ENCODE assay signal across 23 cellular contexts in the genomic region with DNA sequence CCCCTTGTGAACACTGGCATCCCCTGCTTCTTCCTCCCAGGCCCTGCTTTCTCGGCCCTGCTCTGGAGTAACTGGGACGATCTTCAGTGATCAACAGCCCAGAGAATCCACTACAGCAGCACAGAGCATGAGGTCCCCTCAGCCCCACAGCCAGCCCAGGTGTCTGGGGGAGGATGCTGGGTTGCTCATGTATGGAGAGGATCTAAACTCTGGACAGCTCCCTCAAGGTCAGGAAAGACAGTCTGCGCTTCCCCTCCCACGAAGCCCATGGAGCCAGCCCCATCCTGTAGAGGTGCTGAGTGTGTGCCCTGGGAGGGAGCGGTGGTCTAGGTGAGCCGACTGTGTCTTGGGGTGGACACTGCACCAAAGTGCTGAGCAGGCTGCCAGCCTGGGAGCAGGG.
DNase-seq lines count a peak whose midpoint lies in the region; ATAC-seq, FAIRE-seq and TF ChIP-seq lines count a peak whose summit lies in the region.
"Had no signal": no experiment of that assay in that cellular context is flagged by ENCODE, and none has a peak within 500 bp of the region (broad histone marks: within the 10 kb centered on the region; RNA-seq: fewer than 3 reads in every experiment).

No MANE protein-coding gene starts in this region.

- H3K36me3 ChIP-seq in endodermal cell (ENCODE audit: control insufficient read depth, insufficient read depth, low read length), result no peaks in the 10 kb centered on the region
- H3K36me3 ChIP-seq: BLaER1 treated with 17β-estradiol and CSF1 and Interleukin-3, amounts not matched to agents 10 nM and 100 nM; SJSA1 had no signal

- H3K79me2 ChIP-seq in H9 (ENCODE audit: insufficient read depth, low read length), result no peaks in the 10 kb centered on the region

- H4K8ac ChIP-seq in H9 (replicated peaks; ENCODE audit: insufficient read length, low read depth, low read length), result no peak overlapping the region

- peaks cover 3% of the 10 kb centered on the region for H3K27me3 Mint-ChIP-seq in H9 (ENCODE audit: low read depth)
- H3K27me3 Mint-ChIP-seq in endodermal cell (ENCODE audit: insufficient read depth), result no peaks in the 10 kb centered on the region
- peaks cover 12% of the 10 kb centered on the region for H3K27me3 Mint-ChIP-seq in osteocyte (ENCODE audit: unreplicated experiment)

- H3K14ac ChIP-seq in H9 (ENCODE audit: insufficient read depth, low read length), result no peak overlapping the region

- no peak overlapping the region for H2BK120ac ChIP-seq in H9 (ENCODE audit: low read depth, low read length, poor library complexity, severe bottlenecking)

- no peak for TF ChIP-seq CTCF in H9 (conservative IDR thresholded peaks at IDR 0.05)
- no peak for TF ChIP-seq CTCF in endodermal cell (conservative IDR thresholded peaks at IDR 0.05)
- no peak for TF ChIP-seq CTCF in osteocyte (IDR thresholded peaks at IDR 0.05)

- H3K27ac ChIP-seq in H9 (ENCODE audit: insufficient read length, low read depth, low read length) (no peak overlapping the region), endodermal cell (ENCODE audit: low read depth, low read length) (no peak overlapping the region)
- H3K27ac ChIP-seq: A549; BLaER1 treated with 17β-estradiol and CSF1 and Interleukin-3, amounts not matched to agents 10 nM and 100 nM; GM23248; PC-9; SJSA1 had no signal

- H3K9me3 Mint-ChIP-seq in H9, result no peaks in the 10 kb centered on the region
- H3K9me3 Mint-ChIP-seq in endodermal cell, result no peaks in the 10 kb centered on the region
- H3K9me3 Mint-ChIP-seq in osteocyte (ENCODE audit: unreplicated experiment), result no peaks in the 10 kb centered on the region
- H3K9me3 Mint-ChIP-seq in activated naive CD4-positive, alpha-beta T cell treated with anti-CD3 and anti-CD28 coated beads, Interleukin-2, amount 50 U/mL, for 72 hours, result peaks cover 0 to 5% of the 10 kb centered on the region in 2 donors
- H3K9me3 Mint-ChIP-seq: CD4-positive, alpha-beta T cell had no signal

- H3T11ph ChIP-seq in H9 (ENCODE audit: low read length), result no peak overlapping the region

- no peak overlapping the region for H2BK20ac ChIP-seq in H9 (ENCODE audit: low read depth, low read length, poor library complexity, severe bottlenecking)

- no peak overlapping the region for H4K5ac ChIP-seq in H9 (ENCODE audit: insufficient read length, low read depth, low read length)

- no peak overlapping the region for H3K18ac ChIP-seq in H9 (ENCODE audit: insufficient read length, low read depth, low read length)

- H3K79me1 ChIP-seq in H9 (ENCODE audit: insufficient read depth, low read depth, low read length, poor library complexity, severe bottlenecking), result no peaks in the 10 kb centered on the region

- FAIRE-seq in frontal cortex (lab: Jason Lieb, UNC), result no peak
- FAIRE-seq: A549, GM18507 had no signal

- peaks cover 3% of the 10 kb centered on the region for H3K23me2 ChIP-seq in H9 (ENCODE audit: insufficient read length, low read depth, low read length, poor library complexity, severe bottlenecking)

- H3K9me3 ChIP-seq in H9 (ENCODE audit: control insufficient read depth, low read depth, low read length), result no peaks in the 10 kb centered on the region
- H3K9me3 ChIP-seq in endodermal cell (ENCODE audit: control insufficient read depth, low read length), result no peaks in the 10 kb centered on the region
- H3K9me3 ChIP-seq: A549; BLaER1 treated with 17β-estradiol and CSF1 and Interleukin-3, amounts not matched to agents 10 nM and 100 nM; SJSA1 had no signal

- no peak overlapping the region for H3K23ac ChIP-seq in H9 (ENCODE audit: insufficient read length, low read depth, low read length)

- H3K4me3 Mint-ChIP-seq in H9, result no peak overlapping the region
- H3K4me3 Mint-ChIP-seq in endodermal cell, result no peak overlapping the region
- no peak overlapping the region for H3K4me3 Mint-ChIP-seq in osteocyte (ENCODE audit: unreplicated experiment)
- H3K4me3 Mint-ChIP-seq: CD4-positive, alpha-beta T cell had no signal

- H2BK5ac ChIP-seq in H9 (ENCODE audit: insufficient read length, low read length), result no peak overlapping the region

- H4K91ac ChIP-seq in H9 (ENCODE audit: insufficient read length, low read depth, low read length), result no peak overlapping the region

- H3K36me3 Mint-ChIP-seq in H9 (ENCODE audit: insufficient read depth in 1 of 3, low read depth in 3 of 3) (peaks cover 0 to 2% (median 0%) of the 10 kb centered on the region in 3 experiments; a peak in 1 of 7 replicates), endodermal cell (ENCODE audit: low read depth) (no peaks in the 10 kb centered on the region), osteocyte (ENCODE audit: unreplicated experiment) (no peaks in the 10 kb centered on the region)
- no peaks in the 10 kb centered on the region for H3K36me3 Mint-ChIP-seq in activated naive CD4-positive, alpha-beta T cell treated with anti-CD3 and anti-CD28 coated beads, Interleukin-2, amount 50 U/mL, for 72 hours

- no peak overlapping the region for H3K4ac ChIP-seq in H9 (ENCODE audit: low read depth, low read length)

- no peak overlapping the region for H2AK5ac ChIP-seq in H9 (ENCODE audit: insufficient read length, low read length)

- no peaks in the 10 kb centered on the region for H3K27me3 ChIP-seq in H9 (ENCODE audit: insufficient read depth, low read length)
- H3K27me3 ChIP-seq in endodermal cell (ENCODE audit: control insufficient read depth, insufficient read depth, low read length, poor library complexity, severe bottlenecking), result no peaks in the 10 kb centered on the region
- H3K27me3 ChIP-seq: BLaER1 treated with 17β-estradiol and CSF1 and Interleukin-3, amounts not matched to agents 10 nM and 100 nM; SJSA1 had no signal

- H3K9ac ChIP-seq in H9 (ENCODE audit: extremely low read depth, insufficient read length, low read length), result no peak overlapping the region
- H3K9ac ChIP-seq in endodermal cell (ENCODE audit: extremely low read depth, low read length, poor library complexity, severe bottlenecking), result no peak overlapping the region
- H3K9ac ChIP-seq: BLaER1 treated with 17β-estradiol and CSF1 and Interleukin-3, amounts not matched to agents 10 nM and 100 nM; GM23248 had no signal

- no CpG with 5 or more reads among the region's 6 CpGs for WGBS in H9 (ENCODE audit: extremely low coverage, insufficient read length, low lambda C conversion rate)
- WGBS in endodermal cell (ENCODE audit: insufficient coverage in 1 of 2, insufficient read length in 1 of 2), 2 experiments, result 83 to 89% methylated on average over 1 to 6 of the region's 6 CpGs

- H3K4me1 ChIP-seq in H9 (ENCODE audit: insufficient read depth, low read length) (no peaks in the 10 kb centered on the region), endodermal cell (ENCODE audit: control insufficient read depth, insufficient read depth, low read length) (no peaks in the 10 kb centered on the region)
- H3K4me1 ChIP-seq: A549, SJSA1 had no signal

- no peak overlapping the region for H2BK15ac ChIP-seq in H9 (ENCODE audit: low read depth, low read length)

- H4K20me1 ChIP-seq in H9 (ENCODE audit: control insufficient read depth, insufficient read depth, insufficient read length), result no peaks in the 10 kb centered on the region
- H4K20me1 ChIP-seq: BLaER1 treated with 17β-estradiol and CSF1 and Interleukin-3, amounts not matched to agents 10 nM and 100 nM had no signal

- no peak for ATAC-seq in activated naive CD4-positive, alpha-beta T cell treated with anti-CD3 and anti-CD28 coated beads, Interleukin-2, amount 50 U/mL, for 72 hours
- ATAC-seq in HG03135 (IDR thresholded peaks at IDR 0.05; ENCODE audit: unreplicated experiment), result no peak

- DNase-seq in H9 (peak; percentile 20), NCI-H69 (lab: John Stamatoyannopoulos, UW) (peak; percentile 52), endodermal cell (peak; percentile 22), osteocyte (ENCODE audit: extremely low spot score, unreplicated experiment) (peak; percentile 59), frontal cortex (ENCODE audit: low spot score in 2 of 2) (no peak)
- no peak for DNase-seq in activated naive CD4-positive, alpha-beta T cell treated with anti-CD3 and anti-CD28 coated beads, Interleukin-2, amount 50 U/mL, for 72 hours (ENCODE audit: low spot score in 2 of 2)
- DNase-seq: AML-193; CD4-positive, alpha-beta T cell; DMS53; GM23248; NCI-H1048; NCI-H1417; NCI-H1694; NCI-H2029 treated with DMSO at 0.1 percent for 48 hours; NCI-H446 treated with DMSO at 0.1 percent for 48 hours; NCI-H526; PC-9; Right ventricle myocardium superior had no signal

- H3K56ac ChIP-seq in H9 (ENCODE audit: insufficient read length, low read depth, low read length), result no peak overlapping the region

- peak overlapping the region in 1 of 3 experiments; percentile 72; a peak in 1 of 7 replicates for H3K27ac Mint-ChIP-seq in H9
- H3K27ac Mint-ChIP-seq in endodermal cell, result no peak overlapping the region
- H3K27ac Mint-ChIP-seq in osteocyte (ENCODE audit: unreplicated experiment), result no peak overlapping the region
- no peak overlapping the region for H3K27ac Mint-ChIP-seq in activated naive CD4-positive, alpha-beta T cell treated with anti-CD3 and anti-CD28 coated beads, Interleukin-2, amount 50 U/mL, for 72 hours
- H3K27ac Mint-ChIP-seq: CD4-positive, alpha-beta T cell had no signal

- no peak overlapping the region for H3K4me2 ChIP-seq in H9 (ENCODE audit: insufficient read depth, insufficient read length, low read length)
- H3K4me2 ChIP-seq: A549; BLaER1 treated with 17β-estradiol and CSF1 and Interleukin-3, amounts not matched to agents 10 nM and 100 nM; PC-9 had no signal

- no peak overlapping the region for H2BK12ac ChIP-seq in H9 (ENCODE audit: insufficient read length, low read depth, low read length)

- 0 out of 4 replicates have a peak, but pooled peaks cover 0 to 2% of the 10 kb centered on the region in 2 experiments for H3K4me1 Mint-ChIP-seq in H9
- H3K4me1 Mint-ChIP-seq in endodermal cell, result no peaks in the 10 kb centered on the region
- no peaks in the 10 kb centered on the region for H3K4me1 Mint-ChIP-seq in osteocyte (ENCODE audit: unreplicated experiment)

- H3K4me3 ChIP-seq in endodermal cell (ENCODE audit: low read length), result no peak overlapping the region
- H3K4me3 ChIP-seq: A549; BLaER1 treated with 17β-estradiol and CSF1 and Interleukin-3, amounts not matched to agents 10 nM and 100 nM; GM23248; PC-9; SJSA1 had no signal

- no peak overlapping the region for H2AFZ ChIP-seq in H9 (ENCODE audit: low read length)
- H2AFZ ChIP-seq: GM23248, PC-9 had no signal

Comparison
In these comparisons a context has a peak if more than half of its experiments do, and no peak if none do; other contexts are left out.
1. DNase-seq: peak in H9 (single experiment), NCI-H69 (single experiment), endodermal cell (single experiment) and osteocyte (single experiment); none in frontal cortex (0 of 2) and activated naive CD4-positive, alpha-beta T cell treated with anti-CD3 and anti-CD28 coated beads, Interleukin-2, amount 50 U/mL, for 72 hours (0 of 2).